ENCODE assay signal across 8 cellular contexts in the genomic region with DNA sequence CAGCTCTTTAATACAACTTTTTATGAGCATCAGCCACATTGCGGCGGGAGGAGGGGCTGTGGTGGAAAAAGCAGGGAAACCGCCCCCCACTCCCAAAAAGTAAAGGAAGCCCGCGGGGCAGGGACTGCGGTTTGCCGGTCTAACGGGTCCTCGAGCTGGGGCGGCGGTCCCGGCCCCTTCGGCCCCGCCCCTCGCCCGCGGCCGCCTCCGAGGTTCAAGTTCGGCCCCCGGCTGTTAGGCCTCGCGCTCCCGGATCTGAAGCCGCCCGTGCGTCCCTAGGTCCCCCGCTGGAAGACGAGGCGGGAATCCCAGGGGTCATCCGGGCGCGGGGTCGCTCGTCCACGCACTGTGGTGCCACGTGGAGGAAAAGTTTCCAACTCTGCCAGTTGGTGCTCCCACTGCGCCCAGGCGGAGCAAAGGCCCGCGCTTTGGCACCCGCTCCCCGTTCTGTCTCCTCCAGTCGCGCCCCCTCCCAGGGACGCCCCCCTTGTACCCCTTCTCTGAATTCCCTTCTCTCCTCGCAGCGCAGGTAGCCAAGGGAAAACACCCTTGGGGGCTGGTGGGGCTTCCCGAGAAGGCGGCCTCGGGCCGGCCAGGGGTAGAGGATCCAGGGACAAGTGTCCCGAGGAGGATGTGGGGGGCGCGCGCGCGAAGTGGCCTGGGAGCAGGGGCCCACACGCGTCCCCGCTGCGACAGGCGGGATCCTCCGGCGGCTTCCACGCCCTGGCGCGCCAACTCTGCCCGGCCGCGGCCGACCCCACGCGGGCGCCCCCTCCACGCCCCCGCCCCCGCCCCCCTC. TPM values are rescaled to one million over a fixed set of nuclear protein-coding genes. Genes with fewer than 3 reads are reported as not detected.
DNase-seq lines count a peak whose midpoint lies in the region; ATAC-seq and TF ChIP-seq lines count a peak whose summit lies in the region.

No MANE protein-coding gene starts in this region.

- no peaks in the 10 kb centered on the region for H3K36me3 Mint-ChIP-seq in activated CD4-positive, alpha-beta T cell treated with anti-CD3 and anti-CD28 coated beads, Interleukin-2, amount 10 ng/mL, durations not matched to agents 24 days and 14 days (ENCODE audit: low read depth)
- H3K36me3 Mint-ChIP-seq in T-helper 17 cell (ENCODE audit: low read depth), result no peaks in the 10 kb centered on the region

- TF ChIP-seq CTCF in fibroblast of villous mesenchyme (IDR thresholded peaks at IDR 0.05; ENCODE audit: insufficient read depth, low read depth, low read length), result no peak
- no peak for TF ChIP-seq CTCF in omental fat pad (IDR thresholded peaks at IDR 0.05)

- H3K4me3 ChIP-seq in fibroblast of villous mesenchyme (ENCODE audit: low read depth, low read length), result peak overlapping the region; percentile 44

- H3K27ac Mint-ChIP-seq in activated CD4-positive, alpha-beta T cell treated with anti-CD3 and anti-CD28 coated beads, Interleukin-2, amount 10 ng/mL, durations not matched to agents 24 days and 14 days, result no peak overlapping the region
- H3K27ac Mint-ChIP-seq in T-helper 17 cell, result no peak overlapping the region

- no peaks in the 10 kb centered on the region for H3K9me3 Mint-ChIP-seq in activated CD4-positive, alpha-beta T cell treated with anti-CD3 and anti-CD28 coated beads, Interleukin-2, amount 10 ng/mL, durations not matched to agents 24 days and 14 days

- H3K9me3 ChIP-seq in T-helper 17 cell (ENCODE audit: control insufficient read depth, low read length, poor library complexity, severe bottlenecking), result no peaks in the 10 kb centered on the region

- peaks cover 36% of the 10 kb centered on the region for H3K27me3 Mint-ChIP-seq in activated CD4-positive, alpha-beta T cell treated with anti-CD3 and anti-CD28 coated beads, Interleukin-2, amount 10 ng/mL, durations not matched to agents 24 days and 14 days
- peaks cover 5% of the 10 kb centered on the region for H3K27me3 Mint-ChIP-seq in T-helper 17 cell

- H3K4me1 Mint-ChIP-seq in activated CD4-positive, alpha-beta T cell treated with anti-CD3 and anti-CD28 coated beads, Interleukin-2, amount 10 ng/mL, durations not matched to agents 24 days and 14 days, result peaks cover 8% of the 10 kb centered on the region
- H3K4me1 Mint-ChIP-seq in T-helper 17 cell, result peaks cover 8% of the 10 kb centered on the region

- no peak for DNase-seq in activated CD4-positive, alpha-beta T cell treated with anti-CD3 and anti-CD28 coated beads, Interleukin-2, amount 10 ng/mL, durations not matched to agents 24 days and 14 days
- DNase-seq in activated CD4-positive, alpha-beta T cell treated with anti-CD3 and anti-CD28 coated beads for 4 hours, result no peak
- DNase-seq in T-helper 17 cell (no peak), fibroblast of villous mesenchyme (ENCODE audit: low read depth) (no peak), omental fat pad (ENCODE audit: low spot score) (no peak), NOMO-1 treated with DMSO at 0.1 percent for 48 hours (lab: John Stamatoyannopoulos, UW; ENCODE audit: unreplicated experiment) (no peak), NCI-H1105 (lab: John Stamatoyannopoulos, UW) (no peak)

- intact Hi-C loops in activated CD4-positive, alpha-beta T cell treated with anti-CD3 and anti-CD28 coated beads, Interleukin-2, amount 10 ng/mL, durations not matched to agents 24 days and 14 days (cut with micrococcal nuclease), result no loop called here

- ATAC-seq in HG02938 (IDR thresholded peaks at IDR 0.05; ENCODE audit: unreplicated experiment) (peak; percentile 17), T-helper 17 cell (peak; percentile 8), omental fat pad (ENCODE audit: low FRiP score) (peak; percentile 48)

- peak overlapping the region; percentile 42 for H3K4me3 Mint-ChIP-seq in activated CD4-positive, alpha-beta T cell treated with anti-CD3 and anti-CD28 coated beads, Interleukin-2, amount 10 ng/mL, durations not matched to agents 24 days and 14 days
- H3K4me3 Mint-ChIP-seq in T-helper 17 cell, result peak overlapping the region; percentile 75

RNA-seq across cellular contexts. Expression of gene AUTS2, which starts 0.8 kb away (rescaled TPM):
- total RNA-seq in activated CD4-positive, alpha-beta T cell treated with anti-CD3 and anti-CD28 coated beads, Interleukin-2, amount 10 ng/mL, durations not matched to agents 24 days and 14 days, result 0.76 and 2.1 TPM in 2 replicates
- total RNA-seq in T-helper 17 cell (10 to 100 TPM; 84.2 to 89.5 TPM), fibroblast of villous mesenchyme (3.9 and 7.1 TPM in 2 replicates), omental fat pad (10 to 100 TPM; 13.2 to 27.0 (median 21.2) TPM)
